Comparison of ENCODE assay signal across 1 cellular context in genomic region chr4:3041192-3042142, GRCh38.
TF ChIP-seq lines count a peak whose summit lies in the region.

No MANE protein-coding gene starts in this region.

TF ChIP-seq in K562, 482 proteins besides CTCF, POLR2A, EP300 and RAD21 (continues in another document):
- TF ChIP-seq HNRNPH1 (optimal IDR thresholded peaks at IDR 0.05; ENCODE audit: low read depth, low read length) (no peak), PATZ1 (CRISPR knock-in tag; IDR thresholded peaks at IDR 0.05; ENCODE audit: borderline replicate concordance) (no peak), ZBTB40 (IDR thresholded peaks at IDR 0.05) (no peak), ZBTB40 (CRISPR knock-in tag; IDR thresholded peaks at IDR 0.05) (no peak), FOSL1 (tag; conservative IDR thresholded peaks at IDR 0.05) (no peak), HMG20A (CRISPR knock-in tag; conservative IDR thresholded peaks at IDR 0.05) (no peak), ZNF780A (CRISPR knock-in tag; IDR thresholded peaks at IDR 0.05) (no peak), ZNF740 (CRISPR knock-in tag; IDR thresholded peaks at IDR 0.05) (no peak), ZNF740 (tag; IDR thresholded peaks at IDR 0.05) (no peak), MAX (CRISPR knock-in tag; IDR thresholded peaks at IDR 0.05) (0 out of 2 replicates have a peak, but pooled peaks have one; percentile 31), CREB3L1 (IDR thresholded peaks at IDR 0.05; ENCODE audit: borderline replicate concordance, low read depth) (no peak), MECOM (CRISPR knock-in tag; IDR thresholded peaks at IDR 0.05) (no peak), HES1 (IDR thresholded peaks at IDR 0.05; ENCODE audit: low read depth) (no peak), ELF2 (CRISPR knock-in tag; IDR thresholded peaks at IDR 0.05) (no peak), BMI1 (IDR thresholded peaks at IDR 0.05; ENCODE audit: low read length) (no peak), STAT5B (CRISPR knock-in tag; IDR thresholded peaks at IDR 0.05) (no peak), MEIS2 (IDR thresholded peaks at IDR 0.05; ENCODE audit: partially characterized antibody) (no peak), PPARD (CRISPR knock-in tag; IDR thresholded peaks at IDR 0.05) (no peak), GMEB1 (CRISPR knock-in tag; IDR thresholded peaks at IDR 0.05) (no peak), YBX1 (IDR thresholded peaks at IDR 0.05) (no peak), PBX2 (CRISPR knock-in tag; IDR thresholded peaks at IDR 0.05; ENCODE audit: low read depth) (no peak), PBX2 (tag; conservative IDR thresholded peaks at IDR 0.05; ENCODE audit: low read depth) (no peak), DLX4 (CRISPR knock-in tag; IDR thresholded peaks at IDR 0.05) (no peak), ZNF277 (CRISPR knock-in tag; IDR thresholded peaks at IDR 0.05; ENCODE audit: borderline replicate concordance) (no peak), HEY1 (CRISPR knock-in tag; IDR thresholded peaks at IDR 0.05; ENCODE audit: borderline replicate concordance) (no peak), DACH1 (IDR thresholded peaks at IDR 0.05; ENCODE audit: partially characterized antibody) (no peak), ZMIZ1 (IDR thresholded peaks at IDR 0.05; ENCODE audit: low read depth in 2 of 2, low read length in 2 of 2) (no peak), NFXL1 (CRISPR knock-in tag; IDR thresholded peaks at IDR 0.05) (no peak), SMAD3 (CRISPR knock-in tag; conservative IDR thresholded peaks at IDR 0.05) (no peak), ZBTB1 (CRISPR knock-in tag; IDR thresholded peaks at IDR 0.05; ENCODE audit: borderline replicate concordance, low read depth) (0 out of 2 replicates have a peak, but pooled peaks have one; percentile 20)
